ENCODE assay signal across 22 cellular contexts in genomic region chr6:164034602-164035140, GRCh38.
"Had no signal": no experiment of that assay in that cellular context is flagged by ENCODE, and none has a peak within 500 bp of the region (broad histone marks: within the 10 kb centered on the region; RNA-seq: fewer than 3 reads in every experiment).

No MANE protein-coding gene starts in this region.

- H3K9me3 Mint-ChIP-seq: activated CD4-positive, alpha-beta T cell treated with anti-CD3 and anti-CD28 coated beads, Interleukin-2, amount 10 ng/mL, durations not matched to agents 24 days and 14 days; activated naive CD4-positive, alpha-beta T cell treated with anti-CD3 and anti-CD28 coated beads for 36 hours; activated T-cell treated with anti-CD3 and anti-CD28 coated beads, Interleukin-2, amount 50 U/mL, for 24 hours had no signal

- H3K36me3 ChIP-seq: breast epithelium, gastrocnemius medialis, left ventricle myocardium inferior, right atrium auricular region, tibial nerve, vagina had no signal

- H3K4me3 ChIP-seq: breast epithelium, coronary artery, gastrocnemius medialis, left ventricle myocardium inferior, right atrium auricular region, tibial nerve, vagina had no signal

- H3K27ac ChIP-seq: breast epithelium, coronary artery, gastrocnemius medialis, left ventricle myocardium inferior, right atrium auricular region, vagina had no signal

- H3K9me3 ChIP-seq: breast epithelium, gastrocnemius medialis, left ventricle myocardium inferior, right atrium auricular region, tibial nerve, vagina had no signal

- H3K27ac Mint-ChIP-seq: activated CD4-positive, alpha-beta T cell treated with anti-CD3 and anti-CD28 coated beads, Interleukin-2, amount 10 ng/mL, durations not matched to agents 24 days and 14 days; activated CD8-positive, alpha-beta T cell treated with anti-CD3 and anti-CD28 coated beads, Interleukin-2, amount 10 ng/mL, durations not matched to agents 7 days and 5 days; activated naive CD4-positive, alpha-beta T cell treated with anti-CD3 and anti-CD28 coated beads for 36 hours; activated T-cell treated with anti-CD3 and anti-CD28 coated beads, Interleukin-2, amount 50 U/mL, for 24 hours; nephron; progenitor cell of endocrine pancreas; stimulated activated naive CD8-positive, alpha-beta T cell treated with anti-CD3 and anti-CD28 coated beads, Interleukin-15, Interleukin-2, amounts not matched to agents 100 ng/mL and 50 ng/mL, for 24 hours had no signal

- H3K4me1 ChIP-seq: breast epithelium, gastrocnemius medialis, right atrium auricular region, tibial nerve, vagina had no signal

- DNase-seq: activated CD4-positive, alpha-beta T cell treated with anti-CD3 and anti-CD28 coated beads, Interleukin-2, amount 10 ng/mL, durations not matched to agents 24 days and 14 days; activated CD8-positive, alpha-beta T cell treated with anti-CD3 and anti-CD28 coated beads, Interleukin-2, amount 10 ng/mL, durations not matched to agents 7 days and 5 days; activated naive CD4-positive, alpha-beta T cell treated with anti-CD3 and anti-CD28 coated beads for 36 hours; activated T-cell treated with anti-CD3 and anti-CD28 coated beads, Interleukin-2, amount 50 U/mL, for 24 hours; anterior cingulate cortex; gastrocnemius medialis; head of caudate nucleus; left ventricle myocardium inferior; mammary epithelial cell; midbrain; occipital lobe; stimulated activated CD4-positive, alpha-beta T cell treated with anti-CD3 and anti-CD28 coated beads, Interleukin-15, amount 100 ng/mL, for 24 hours; stimulated activated CD4-positive, alpha-beta T cell treated with anti-CD3 and anti-CD28 coated beads, Interleukin-2, amount 100 ng/mL, for 48 hours; T-helper 9 cell had no signal

- H3K4me1 Mint-ChIP-seq: activated CD4-positive, alpha-beta T cell treated with anti-CD3 and anti-CD28 coated beads, Interleukin-2, amount 10 ng/mL, durations not matched to agents 24 days and 14 days; nephron had no signal

- H3K4me3 Mint-ChIP-seq: activated CD4-positive, alpha-beta T cell treated with anti-CD3 and anti-CD28 coated beads, Interleukin-2, amount 10 ng/mL, durations not matched to agents 24 days and 14 days; activated CD8-positive, alpha-beta T cell treated with anti-CD3 and anti-CD28 coated beads, Interleukin-2, amount 10 ng/mL, durations not matched to agents 7 days and 5 days; activated naive CD4-positive, alpha-beta T cell treated with anti-CD3 and anti-CD28 coated beads for 36 hours; activated T-cell treated with anti-CD3 and anti-CD28 coated beads, Interleukin-2, amount 50 U/mL, for 24 hours; nephron; stimulated activated naive CD8-positive, alpha-beta T cell treated with anti-CD3 and anti-CD28 coated beads, Interleukin-15, Interleukin-2, amounts not matched to agents 100 ng/mL and 50 ng/mL, for 24 hours had no signal

- H3K27me3 ChIP-seq: breast epithelium, gastrocnemius medialis, right atrium auricular region, tibial nerve, vagina had no signal

- H3K27me3 Mint-ChIP-seq: activated CD4-positive, alpha-beta T cell treated with anti-CD3 and anti-CD28 coated beads, Interleukin-2, amount 10 ng/mL, durations not matched to agents 24 days and 14 days; progenitor cell of endocrine pancreas had no signal

- ATAC-seq: activated CD8-positive, alpha-beta T cell treated with anti-CD3 and anti-CD28 coated beads, Interleukin-2, amount 10 ng/mL, durations not matched to agents 7 days and 5 days; gastrocnemius medialis had no signal
